Comparison of ENCODE assay signal across 18 cellular contexts in the genomic region with DNA sequence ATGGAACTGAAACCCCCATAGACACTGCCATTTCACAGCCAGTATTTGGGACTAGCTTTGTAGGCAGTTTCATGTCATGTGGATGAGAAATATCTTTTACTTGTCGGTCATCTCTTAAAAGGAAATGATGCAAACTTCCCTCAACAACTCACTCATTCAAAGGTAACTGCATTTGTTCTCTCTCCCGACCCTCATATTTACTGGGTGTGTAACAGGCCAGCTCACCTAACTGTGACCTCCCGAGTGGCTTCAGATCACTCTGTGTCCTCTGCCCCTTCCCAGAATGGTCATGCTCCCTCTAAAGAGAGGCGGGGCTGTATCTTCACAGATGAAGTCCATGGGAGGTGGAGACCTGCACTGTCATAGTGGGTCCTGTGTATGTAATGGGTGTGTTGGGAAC. TPM values are rescaled to one million over a fixed set of nuclear protein-coding genes. Genes with fewer than 3 reads are reported as not detected.
A peak's percentile ranks its signal among the peaks of the same experiment; 100 is the strongest.
DNase-seq lines count a peak whose midpoint lies in the region; ATAC-seq and TF ChIP-seq lines count a peak whose summit lies in the region.
"Had no signal": no experiment of that assay in that cellular context is flagged by ENCODE, and none has a peak within 500 bp of the region (broad histone marks: within the 10 kb centered on the region; RNA-seq: fewer than 3 reads in every experiment).

No MANE protein-coding gene starts in this region.

- no peak for TF ChIP-seq CTCF in H9 (conservative IDR thresholded peaks at IDR 0.05)

- no peaks in the 10 kb centered on the region for H3K9me3 ChIP-seq in H9 (ENCODE audit: control insufficient read depth, low read depth, low read length)
- H3K9me3 ChIP-seq: BLaER1 treated with 17β-estradiol and CSF1 and Interleukin-3, amounts not matched to agents 10 nM and 100 nM had no signal

- H3K36me3 Mint-ChIP-seq in H9 (ENCODE audit: insufficient read depth in 1 of 3, low read depth in 3 of 3) = no peaks in the 10 kb centered on the region
- H3K36me3 Mint-ChIP-seq in stimulated activated naive B cell treated with anti-CD40 and anti-IgM and Interleukin-4, amounts not matched to agents 10 μg/mL and 1 μg/mL and 100 μg/mL, for 72 hours = peaks cover 45 to 46% of the 10 kb centered on the region in 2 donors
- H3K36me3 Mint-ChIP-seq in effector memory CD8-positive, alpha-beta T cell (ENCODE audit: insufficient read depth) = no peaks in the 10 kb centered on the region
- H3K36me3 Mint-ChIP-seq: CD8-positive, alpha-beta T cell had no signal

- no peak overlapping the region for H3K18ac ChIP-seq in H9 (ENCODE audit: insufficient read length, low read depth, low read length)

- no peak overlapping the region for H3T11ph ChIP-seq in H9 (ENCODE audit: low read length)

- peaks cover 3% of the 10 kb centered on the region for H3K27me3 Mint-ChIP-seq in H9 (ENCODE audit: low read depth)
- H3K27me3 Mint-ChIP-seq in stimulated activated naive B cell treated with anti-CD40 and anti-IgM and Interleukin-4, amounts not matched to agents 10 μg/mL and 1 μg/mL and 100 μg/mL, for 72 hours = no peaks in the 10 kb centered on the region
- peaks cover 12 to 27% of the 10 kb centered on the region in 2 donors for H3K27me3 Mint-ChIP-seq in effector memory CD8-positive, alpha-beta T cell
- H3K27me3 Mint-ChIP-seq: B cell had no signal

- no peak overlapping the region for H2BK15ac ChIP-seq in H9 (ENCODE audit: low read depth, low read length)

- H2BK12ac ChIP-seq in H9 (ENCODE audit: insufficient read length, low read depth, low read length) = no peak overlapping the region

- no peaks in the 10 kb centered on the region for H3K79me2 ChIP-seq in H9 (ENCODE audit: insufficient read depth, low read length)

- H3K27ac ChIP-seq in H9 (ENCODE audit: insufficient read length, low read depth, low read length) (no peak overlapping the region), caudate nucleus (ENCODE audit: low read depth, low read length) (no peak overlapping the region)
- H3K27ac ChIP-seq: BLaER1 treated with 17β-estradiol and CSF1 and Interleukin-3, amounts not matched to agents 10 nM and 100 nM; HL-60 had no signal

- H4K20me1 ChIP-seq in H9 (ENCODE audit: control insufficient read depth, insufficient read depth, insufficient read length) = no peaks in the 10 kb centered on the region
- H4K20me1 ChIP-seq: BLaER1 treated with 17β-estradiol and CSF1 and Interleukin-3, amounts not matched to agents 10 nM and 100 nM had no signal

- no peak overlapping the region for H3K4ac ChIP-seq in H9 (ENCODE audit: low read depth, low read length)

- DNase-seq in H9 (peak; percentile 12), RKO (ENCODE audit: low spot score) (peak; percentile 21), islet precursor cell (peak; percentile 24), activated T-cell treated with anti-CD3 and anti-CD28 coated beads for 4 hours (no peak), caudate nucleus (lab: John Stamatoyannopoulos, UW) (no peak)
- no peak for DNase-seq in stimulated activated naive B cell treated with anti-CD40 and anti-IgM and Interleukin-4, amounts not matched to agents 10 μg/mL and 1 μg/mL and 100 μg/mL, for 72 hours
- DNase-seq in effector memory CD8-positive, alpha-beta T cell = no peak
- DNase-seq: Calu3, DMS79 treated with DMSO at 0.1 percent for 48 hours, GF-D8, HFFc6 had no signal

- WGBS in H9 (ENCODE audit: extremely low coverage, insufficient read length, low lambda C conversion rate) = no CpG with 5 or more reads among the region's 4 CpGs

- H3K56ac ChIP-seq in H9 (ENCODE audit: insufficient read length, low read depth, low read length) = no peak overlapping the region

- H3K9ac ChIP-seq in H9 (ENCODE audit: extremely low read depth, insufficient read length, low read length) = no peak overlapping the region
- H3K9ac ChIP-seq: BLaER1 treated with 17β-estradiol and CSF1 and Interleukin-3, amounts not matched to agents 10 nM and 100 nM had no signal

- H4K91ac ChIP-seq in H9 (ENCODE audit: insufficient read length, low read depth, low read length) = no peak overlapping the region

- H3K4me3 Mint-ChIP-seq in H9 = no peak overlapping the region
- no peak overlapping the region for H3K4me3 Mint-ChIP-seq in stimulated activated naive B cell treated with anti-CD40 and anti-IgM and Interleukin-4, amounts not matched to agents 10 μg/mL and 1 μg/mL and 100 μg/mL, for 72 hours
- H3K4me3 Mint-ChIP-seq in effector memory CD8-positive, alpha-beta T cell = no peak overlapping the region
- H3K4me3 Mint-ChIP-seq: B cell; CD8-positive, alpha-beta T cell; GM23338; HFFc6 had no signal

- H2BK20ac ChIP-seq in H9 (ENCODE audit: low read depth, low read length, poor library complexity, severe bottlenecking) = no peak overlapping the region

- H3K4me1 Mint-ChIP-seq in H9 = no peaks in the 10 kb centered on the region
- peaks cover 5 to 8% of the 10 kb centered on the region in 2 donors for H3K4me1 Mint-ChIP-seq in stimulated activated naive B cell treated with anti-CD40 and anti-IgM and Interleukin-4, amounts not matched to agents 10 μg/mL and 1 μg/mL and 100 μg/mL, for 72 hours
- H3K4me1 Mint-ChIP-seq in effector memory CD8-positive, alpha-beta T cell (ENCODE audit: low read depth in 2 of 2) = no peaks in the 10 kb centered on the region
- H3K4me1 Mint-ChIP-seq: B cell had no signal

- no peak overlapping the region for H3K23ac ChIP-seq in H9 (ENCODE audit: insufficient read length, low read depth, low read length)

- H2AFZ ChIP-seq in H9 (ENCODE audit: low read length) = no peak overlapping the region
- H2AFZ ChIP-seq: GM23338 had no signal

- H3K27ac Mint-ChIP-seq in H9 = no peak overlapping the region
- H3K27ac Mint-ChIP-seq in stimulated activated naive B cell treated with anti-CD40 and anti-IgM and Interleukin-4, amounts not matched to agents 10 μg/mL and 1 μg/mL and 100 μg/mL, for 72 hours = peak overlapping the region; percentile 16
- H3K27ac Mint-ChIP-seq in effector memory CD8-positive, alpha-beta T cell = no peak overlapping the region
- H3K27ac Mint-ChIP-seq: B cell; CD8-positive, alpha-beta T cell; GM23338; HFFc6 had no signal

- H3K14ac ChIP-seq in H9 (ENCODE audit: insufficient read depth, low read length) = no peak overlapping the region

- no peaks in the 10 kb centered on the region for H3K4me1 ChIP-seq in H9 (ENCODE audit: insufficient read depth, low read length)
- H3K4me1 ChIP-seq: BLaER1 treated with 17β-estradiol and CSF1 and Interleukin-3, amounts not matched to agents 10 nM and 100 nM had no signal

- H3K79me1 ChIP-seq in H9 (ENCODE audit: insufficient read depth, low read depth, low read length, poor library complexity, severe bottlenecking) = no peaks in the 10 kb centered on the region

- H2BK5ac ChIP-seq in H9 (ENCODE audit: insufficient read length, low read length) = no peak overlapping the region

- no peak overlapping the region for H2AK5ac ChIP-seq in H9 (ENCODE audit: insufficient read length, low read length)

- H3K27me3 ChIP-seq in H9 (ENCODE audit: insufficient read depth, low read length) = no peaks in the 10 kb centered on the region
- H3K27me3 ChIP-seq: BLaER1 treated with 17β-estradiol and CSF1 and Interleukin-3, amounts not matched to agents 10 nM and 100 nM had no signal

- no peaks in the 10 kb centered on the region for H3K23me2 ChIP-seq in H9 (ENCODE audit: insufficient read length, low read depth, low read length, poor library complexity, severe bottlenecking)

- ATAC-seq in stimulated activated naive B cell treated with anti-CD40 and anti-IgM and Interleukin-4, amounts not matched to agents 10 μg/mL and 1 μg/mL and 100 μg/mL, for 72 hours (replicated peaks) = no peak
- ATAC-seq in effector memory CD8-positive, alpha-beta T cell (replicated peaks) = no peak
- ATAC-seq: CD8-positive, alpha-beta T cell; GM23338; HCT116 had no signal

- H4K8ac ChIP-seq in H9 (replicated peaks; ENCODE audit: insufficient read length, low read depth, low read length) = no peak overlapping the region

- H2BK120ac ChIP-seq in H9 (ENCODE audit: low read depth, low read length, poor library complexity, severe bottlenecking) = no peak overlapping the region

- no peak overlapping the region for H4K5ac ChIP-seq in H9 (ENCODE audit: insufficient read length, low read depth, low read length)

- no peaks in the 10 kb centered on the region; a peak in 1 of 5 replicates for H3K9me3 Mint-ChIP-seq in H9
- H3K9me3 Mint-ChIP-seq in stimulated activated naive B cell treated with anti-CD40 and anti-IgM and Interleukin-4, amounts not matched to agents 10 μg/mL and 1 μg/mL and 100 μg/mL, for 72 hours = no peaks in the 10 kb centered on the region
- H3K9me3 Mint-ChIP-seq in effector memory CD8-positive, alpha-beta T cell = no peaks in the 10 kb centered on the region
- H3K9me3 Mint-ChIP-seq: CD8-positive, alpha-beta T cell; GM23338; HFFc6 had no signal

- H3K4me2 ChIP-seq in H9 (ENCODE audit: insufficient read depth, insufficient read length, low read length) = no peak overlapping the region
- H3K4me2 ChIP-seq: BLaER1 treated with 17β-estradiol and CSF1 and Interleukin-3, amounts not matched to agents 10 nM and 100 nM; GM23338 had no signal

RNA-seq across cellular contexts. Expression of a gene that starts 14.7 kb away (rescaled TPM):
- total RNA-seq in H9 (2021) = not detected in 2 replicates
- total RNA-seq: A172; B cell; Calu3; CD8-positive, alpha-beta T cell; GM23338; HFFc6 had no signal

Comparison
In these comparisons a context has a peak if more than half of its experiments do, and no peak if none do; other contexts are left out.
1. DNase-seq: peak in H9 (single experiment), RKO (single experiment) and islet precursor cell (single experiment); none in stimulated activated naive B cell treated with anti-CD40 and anti-IgM and Interleukin-4, amounts not matched to agents 10 μg/mL and 1 μg/mL and 100 μg/mL, for 72 hours (single experiment), effector memory CD8-positive, alpha-beta T cell (0 of 3), activated T-cell treated with anti-CD3 and anti-CD28 coated beads for 4 hours (single experiment) and caudate nucleus (0 of 61).